In genomic region chr12:31874961-31875608, GRCh38 we compare ENCODE assay signal across 9 cellular contexts.
DNase-seq lines count a peak whose midpoint lies in the region; ATAC-seq and TF ChIP-seq lines count a peak whose summit lies in the region.
"Had no signal": no experiment of that assay in that cellular context is flagged by ENCODE, and none has a peak within 500 bp of the region (broad histone marks: within the 10 kb centered on the region; RNA-seq: fewer than 3 reads in every experiment).

No MANE protein-coding gene starts in this region.

- DNase-seq in 8988T: peak; percentile 35
- DNase-seq in activated CD8-positive, alpha-beta memory T cell treated with anti-CD3 and anti-CD28 coated beads for 48 hours (ENCODE audit: low read depth in 2 of 3, low spot score in 2 of 3): peak in 2 of 3 experiments; percentile 37 to 38
- DNase-seq in esophagus squamous epithelium (lab: John Stamatoyannopoulos, UW): peak; percentile 16
- peak; percentile 75 to 76 for DNase-seq in aorta
- no peak for DNase-seq in testis

- H3K9ac ChIP-seq in parathyroid adenoma: no peak overlapping the region

- H3K4me3 Mint-ChIP-seq in IgD-negative memory B cell: peak overlapping the region in 3 of 4 donors; percentile 83 to 92 (median 90)

- H3K4me1 ChIP-seq in esophagus squamous epithelium (peaks cover 0 to 12% (median 0%) of the 10 kb centered on the region in 3 donors), parathyroid adenoma (peaks cover 15% of the 10 kb centered on the region), aorta (ENCODE audit: control insufficient read depth in 1 of 2, insufficient read depth in 2 of 2, low read length in 2 of 2) (no peaks in the 10 kb centered on the region), testis (peaks cover 2% of the 10 kb centered on the region)

- H3K27ac Mint-ChIP-seq in IgD-negative memory B cell: peak overlapping the region; percentile 96 to 100 (median 98)

- H3K9me3 Mint-ChIP-seq in IgD-negative memory B cell: peaks cover 0 to 3% (median 3%) of the 10 kb centered on the region in 3 donors

- no peak overlapping the region for H3K4me2 ChIP-seq in parathyroid adenoma (ENCODE audit: low read length)

- intact Hi-C loops in esophagus squamous epithelium (cut with DNase I): no loop called here
- intact Hi-C loops in aorta (cut with DNase I): no loop called here
- intact Hi-C loops in testis (cut with DNase I; ENCODE audit: low total_unique reads): no loop called here

- no peak overlapping the region for H2AFZ ChIP-seq in parathyroid adenoma

- H3K27ac ChIP-seq in esophagus squamous epithelium: peak overlapping the region; percentile 11 to 74 (median 44)
- H3K27ac ChIP-seq in parathyroid adenoma: peak overlapping the region; percentile 60
- H3K27ac ChIP-seq in aorta (ENCODE audit: low read depth in 1 of 2, low read length in 2 of 2): no peak overlapping the region
- no peak overlapping the region for H3K27ac ChIP-seq in testis
- H3K27ac ChIP-seq: C4-2B had no signal

- peaks cover 22% of the 10 kb centered on the region for H3K36me3 Mint-ChIP-seq in IgD-negative memory B cell

- no peaks in the 10 kb centered on the region for H3K36me3 ChIP-seq in esophagus squamous epithelium
- no peaks in the 10 kb centered on the region for H3K36me3 ChIP-seq in parathyroid adenoma (ENCODE audit: control insufficient read depth, insufficient read depth, low read length)
- H3K36me3 ChIP-seq in aorta (ENCODE audit: control insufficient read depth in 1 of 2, insufficient read depth in 2 of 2, low read length in 1 of 2): no peaks in the 10 kb centered on the region
- H3K36me3 ChIP-seq in testis (ENCODE audit: low read depth, missing control alignments): no peaks in the 10 kb centered on the region

- ATAC-seq in GM19452 (IDR thresholded peaks at IDR 0.05; ENCODE audit: unreplicated experiment) (peak; percentile 87), aorta (ENCODE audit: low FRiP score) (peak; percentile 62)

- H3K4me3 ChIP-seq in esophagus squamous epithelium (no peak overlapping the region), parathyroid adenoma (ENCODE audit: low read depth, low read length) (no peak overlapping the region), aorta (ENCODE audit: low read length in 2 of 2) (no peak overlapping the region), testis (no peak overlapping the region)

- H3K27me3 ChIP-seq in esophagus squamous epithelium (no peaks in the 10 kb centered on the region), parathyroid adenoma (ENCODE audit: control insufficient read depth, insufficient read depth, low read length) (no peaks in the 10 kb centered on the region), aorta (ENCODE audit: control insufficient read depth in 1 of 2, insufficient read depth in 2 of 2, low read length in 1 of 2) (no peaks in the 10 kb centered on the region), testis (no peaks in the 10 kb centered on the region)

- WGBS in esophagus squamous epithelium, 2 donors: 20 to 27% methylated on average over 6 of the region's 6 CpGs
- 47 to 50% methylated on average over 6 of the region's 6 CpGs for WGBS in aorta, 2 donors
- WGBS in testis, 2 donors: 60 to 72% methylated on average over 6 of the region's 6 CpGs

- TF ChIP-seq CTCF in esophagus squamous epithelium (IDR thresholded peaks at IDR 0.05) (no peak), parathyroid adenoma (IDR thresholded peaks at IDR 0.05) (no peak), testis (IDR thresholded peaks at IDR 0.05) (no peak)

- H3K79me2 ChIP-seq in parathyroid adenoma: no peaks in the 10 kb centered on the region

- no peaks in the 10 kb centered on the region for H3K27me3 Mint-ChIP-seq in IgD-negative memory B cell

- no peak for TF ChIP-seq POLR2A in esophagus squamous epithelium (IDR thresholded peaks at IDR 0.05)
- TF ChIP-seq POLR2A in testis (IDR thresholded peaks at IDR 0.05): no peak

- H3K9me3 ChIP-seq in esophagus squamous epithelium: no peaks in the 10 kb centered on the region
- H3K9me3 ChIP-seq in parathyroid adenoma (ENCODE audit: control insufficient read depth, low read length): no peaks in the 10 kb centered on the region
- no peaks in the 10 kb centered on the region for H3K9me3 ChIP-seq in aorta (ENCODE audit: control insufficient read depth, low read length)
- no peaks in the 10 kb centered on the region for H3K9me3 ChIP-seq in testis

- H3K4me1 Mint-ChIP-seq in IgD-negative memory B cell: peaks cover 41 to 54% (median 54%) of the 10 kb centered on the region in 3 donors

Comparison
In these comparisons a context has a peak if more than half of its experiments do, and no peak if none do; other contexts are left out.
1. H3K27ac ChIP-seq: peak in esophagus squamous epithelium (4 of 4) and parathyroid adenoma (single experiment); none in aorta (0 of 2) and testis (0 of 2).